In genomic region chr3:151581046-151581445, GRCh38 we compare ENCODE assay signal across 2 cellular contexts.
A peak's percentile ranks its signal among the peaks of the same experiment; 100 is the strongest.
TF ChIP-seq lines count a peak whose summit lies in the region.

No MANE protein-coding gene starts in this region.

TF ChIP-seq in IMR-90, 13 proteins besides CTCF, POLR2A, EP300 and RAD21:
- TF ChIP-seq RFX5 (IDR thresholded peaks at IDR 0.05; ENCODE audit: low read depth, low read length) (no peak), ELK1 (IDR thresholded peaks at IDR 0.05; ENCODE audit: borderline replicate concordance, low read depth, low read length) (no peak), RCOR1 (IDR thresholded peaks at IDR 0.05; ENCODE audit: insufficient replicate concordance, low read length) (no peak), BHLHE40 (IDR thresholded peaks at IDR 0.05; ENCODE audit: low read depth, low read length) (no peak)

TF ChIP-seq in GM12878, 131 proteins besides CTCF, POLR2A, EP300 and RAD21:
- TF ChIP-seq NFXL1 (IDR thresholded peaks at IDR 0.05; ENCODE audit: borderline replicate concordance) = no peak
- TF ChIP-seq PAX8 (IDR thresholded peaks at IDR 0.05) = no peak
- TF ChIP-seq CHD2 (IDR thresholded peaks at IDR 0.05; ENCODE audit: borderline replicate concordance, low read depth, low read length) = no peak
- TF ChIP-seq ZNF384 (IDR thresholded peaks at IDR 0.05; ENCODE audit: borderline replicate concordance, low read depth, low read length) = no peak
- TF ChIP-seq ATF7 (IDR thresholded peaks at IDR 0.05; ENCODE audit: low read depth) = peak; percentile 88
- peak; percentile 56 for TF ChIP-seq MEF2B (IDR thresholded peaks at IDR 0.05; ENCODE audit: partially characterized antibody, poor library complexity, severe bottlenecking)
- TF ChIP-seq NR2F1 (conservative IDR thresholded peaks at IDR 0.05) = 0 out of 2 replicates have a peak, but pooled peaks have one; percentile 13
- no peak for TF ChIP-seq FOXK2 (IDR thresholded peaks at IDR 0.05)
- TF ChIP-seq NR2C2 (IDR thresholded peaks at IDR 0.05; ENCODE audit: borderline replicate concordance, control insufficient read depth, insufficient read length, low read depth) = no peak
- no peak for TF ChIP-seq ZNF217 (IDR thresholded peaks at IDR 0.05)
